ENCODE assay signal across 8 cellular contexts in genomic region chr4:113146876-113147358, GRCh38.
DNase-seq lines count a peak whose midpoint lies in the region; ATAC-seq and TF ChIP-seq lines count a peak whose summit lies in the region.

No MANE protein-coding gene starts in this region.

- intact Hi-C loops in left colon (cut with DNase I, micrococcal nuclease): no loop called here
- intact Hi-C loops in upper lobe of right lung (cut with DNase I): no loop called here

- peaks cover 8% of the 10 kb centered on the region for H3K4me1 Mint-ChIP-seq in activated CD8-positive, alpha-beta T cell treated with anti-CD3 and anti-CD28 coated beads, Interleukin-2, amount 10 ng/mL, durations not matched to agents 7 days and 5 days (ENCODE audit: low read depth)

- no peaks in the 10 kb centered on the region for H3K4me1 ChIP-seq in upper lobe of right lung

- H3K36me3 Mint-ChIP-seq in activated CD8-positive, alpha-beta T cell treated with anti-CD3 and anti-CD28 coated beads, Interleukin-2, amount 10 ng/mL, durations not matched to agents 7 days and 5 days (ENCODE audit: low read depth): no peaks in the 10 kb centered on the region

- peak overlapping the region; percentile 43 for H3K27ac ChIP-seq in upper lobe of right lung

- POLR2A ChIA-PET in activated CD8-positive, alpha-beta T cell treated with anti-CD3 and anti-CD28 coated beads, Interleukin-2, amount 10 ng/mL, durations not matched to agents 7 days and 5 days (lab: Charles Lee): no interaction called here

- H3K27me3 Mint-ChIP-seq in activated CD8-positive, alpha-beta T cell treated with anti-CD3 and anti-CD28 coated beads, Interleukin-2, amount 10 ng/mL, durations not matched to agents 7 days and 5 days (ENCODE audit: low read depth): no peaks in the 10 kb centered on the region

- no peaks in the 10 kb centered on the region for H3K9me3 Mint-ChIP-seq in activated CD8-positive, alpha-beta T cell treated with anti-CD3 and anti-CD28 coated beads, Interleukin-2, amount 10 ng/mL, durations not matched to agents 7 days and 5 days (ENCODE audit: insufficient read depth)

- no peaks in the 10 kb centered on the region for H3K27me3 ChIP-seq in upper lobe of right lung

- H3K4me3 ChIP-seq in upper lobe of right lung: peak overlapping the region; percentile 20

- no peak for TF ChIP-seq CTCF in upper lobe of right lung (IDR thresholded peaks at IDR 0.05)

- DNase-seq in activated CD8-positive, alpha-beta T cell treated with anti-CD3 and anti-CD28 coated beads, Interleukin-2, amount 10 ng/mL, durations not matched to agents 7 days and 5 days: no peak
- peak in 1 of 2 donors; percentile 7 for DNase-seq in left colon
- no peak for DNase-seq in upper lobe of right lung
- no peak for DNase-seq in SKM-1 treated with dmso at 0.1 percent for 144 hours (lab: John Stamatoyannopoulos, UW; ENCODE audit: unreplicated experiment)
- DNase-seq in activated CD4-positive, CD25-positive, alpha-beta regulatory T cell (lab: John Stamatoyannopoulos, UW): no peak
- no peak for DNase-seq in NK-92 (lab: John Stamatoyannopoulos, UW; ENCODE audit: unreplicated experiment)

- H3K4me3 Mint-ChIP-seq in activated CD8-positive, alpha-beta T cell treated with anti-CD3 and anti-CD28 coated beads, Interleukin-2, amount 10 ng/mL, durations not matched to agents 7 days and 5 days: peak overlapping the region; percentile 61

- CTCF ChIA-PET in activated CD8-positive, alpha-beta T cell treated with anti-CD3 and anti-CD28 coated beads, Interleukin-2, amount 10 ng/mL, durations not matched to agents 7 days and 5 days (lab: Charles Lee): no interaction called here

- H3K36me3 ChIP-seq in upper lobe of right lung: no peaks in the 10 kb centered on the region

- H3K9me3 ChIP-seq in upper lobe of right lung: no peaks in the 10 kb centered on the region

- H3K27ac Mint-ChIP-seq in activated CD8-positive, alpha-beta T cell treated with anti-CD3 and anti-CD28 coated beads, Interleukin-2, amount 10 ng/mL, durations not matched to agents 7 days and 5 days: peak overlapping the region; percentile 77

- ATAC-seq in GM18909 (IDR thresholded peaks at IDR 0.05; ENCODE audit: poor library complexity, unreplicated experiment) (peak; percentile 84), HG02970 (IDR thresholded peaks at IDR 0.05; ENCODE audit: low FRiP score, unreplicated experiment) (peak; percentile 68), left colon (peak; percentile 34), upper lobe of right lung (peak; percentile 47)
- no peak for ATAC-seq in activated CD8-positive, alpha-beta T cell treated with anti-CD3 and anti-CD28 coated beads, Interleukin-2, amount 10 ng/mL, durations not matched to agents 7 days and 5 days
